18 cellular contexts compared by ENCODE assay signal in genomic region chr19:45046355-45046754, GRCh38. TPM values are rescaled to one million over a fixed set of nuclear protein-coding genes. Genes with fewer than 3 reads are reported as not detected.
DNase-seq lines count a peak whose midpoint lies in the region; ATAC-seq and TF ChIP-seq lines count a peak whose summit lies in the region.
"Had no signal": no experiment of that assay in that cellular context is flagged by ENCODE, and none has a peak within 500 bp of the region (broad histone marks: within the 10 kb centered on the region; RNA-seq: fewer than 3 reads in every experiment).

No MANE protein-coding gene starts in this region.

- no peak for TF ChIP-seq POLR2A in esophagus muscularis mucosa (IDR thresholded peaks at IDR 0.05; ENCODE audit: low read depth)

- TF ChIP-seq CTCF in natural killer cell (IDR thresholded peaks at IDR 0.05) (no peak), esophagus muscularis mucosa (IDR thresholded peaks at IDR 0.05) (no peak), HFFc6 (IDR thresholded peaks at IDR 0.05) (no peak)

- H3K4me3 ChIP-seq in esophagus muscularis mucosa, result no peak overlapping the region
- H3K4me3 ChIP-seq: SK-N-MC, skin epidermis had no signal

- peaks cover 38 to 66% (median 53%) of the 10 kb centered on the region in 4 donors for H3K36me3 ChIP-seq in esophagus muscularis mucosa

- WGBS in esophagus muscularis mucosa, result 89% methylated on average over 7 of the region's 7 CpGs

- no peaks in the 10 kb centered on the region for H3K9me3 Mint-ChIP-seq in natural killer cell treated with Interleukin-12 subunit alpha and Interleukin-12 subunit beta and Interleukin-15 and Interleukin-18, amount 100 ng/mL, for 72 hours
- no peaks in the 10 kb centered on the region for H3K9me3 Mint-ChIP-seq in natural killer cell
- no peaks in the 10 kb centered on the region for H3K9me3 Mint-ChIP-seq in activated naive CD8-positive, alpha-beta T cell treated with anti-CD3 and anti-CD28 coated beads, Interleukin-2, amount 10 ng/mL, durations not matched to agents 7 days and 5 days
- H3K9me3 Mint-ChIP-seq in memory B cell, result no peaks in the 10 kb centered on the region
- H3K9me3 Mint-ChIP-seq in HFFc6, result no peaks in the 10 kb centered on the region
- H3K9me3 Mint-ChIP-seq: activated T-helper 1 cell treated with anti-CD3 and anti-CD28 coated beads, Interleukin-12 subunit alpha, Interleukin-12 subunit beta, Interleukin-2, Interleukin-4 antibody, amounts not matched to agents 30 ng/mL and 10 ng/mL and 1 ng/mL, durations not matched to agents 14 hours and 24 hours and 36 hours; stimulated activated naive CD8-positive, alpha-beta T cell treated with anti-CD3 and anti-CD28 coated beads, Interleukin-15, Interleukin-2, amounts not matched to agents 100 ng/mL and 50 ng/mL, for 24 hours had no signal

- peaks cover 12% of the 10 kb centered on the region for H3K36me3 Mint-ChIP-seq in natural killer cell treated with Interleukin-12 subunit alpha and Interleukin-12 subunit beta and Interleukin-15 and Interleukin-18, amount 100 ng/mL, for 72 hours
- H3K36me3 Mint-ChIP-seq in natural killer cell (no peaks in the 10 kb centered on the region), memory B cell (peaks cover 24% of the 10 kb centered on the region), HFFc6 (ENCODE audit: low read depth) (peaks cover 17% of the 10 kb centered on the region)
- H3K36me3 Mint-ChIP-seq in activated naive CD8-positive, alpha-beta T cell treated with anti-CD3 and anti-CD28 coated beads, Interleukin-2, amount 10 ng/mL, durations not matched to agents 7 days and 5 days, result peaks cover 8% of the 10 kb centered on the region

- POLR2A ChIA-PET in activated naive CD8-positive, alpha-beta T cell treated with anti-CD3 and anti-CD28 coated beads, Interleukin-2, amount 10 ng/mL, durations not matched to agents 7 days and 5 days (lab: Charles Lee), result no interaction called here

- no peaks in the 10 kb centered on the region for H3K27me3 ChIP-seq in esophagus muscularis mucosa

- no peak overlapping the region for H3K4me3 Mint-ChIP-seq in natural killer cell treated with Interleukin-12 subunit alpha and Interleukin-12 subunit beta and Interleukin-15 and Interleukin-18, amount 100 ng/mL, for 72 hours
- H3K4me3 Mint-ChIP-seq in natural killer cell (no peak overlapping the region), memory B cell (peak overlapping the region; percentile 84), HFFc6 (no peak overlapping the region)
- H3K4me3 Mint-ChIP-seq in activated naive CD8-positive, alpha-beta T cell treated with anti-CD3 and anti-CD28 coated beads, Interleukin-2, amount 10 ng/mL, durations not matched to agents 7 days and 5 days, result peak overlapping the region; percentile 58
- H3K4me3 Mint-ChIP-seq: stimulated activated naive CD8-positive, alpha-beta T cell treated with anti-CD3 and anti-CD28 coated beads, Interleukin-15, Interleukin-2, amounts not matched to agents 100 ng/mL and 50 ng/mL, for 24 hours had no signal

- peaks cover 48 to 50% of the 10 kb centered on the region in 2 donors for H3K4me1 Mint-ChIP-seq in natural killer cell treated with Interleukin-12 subunit alpha and Interleukin-12 subunit beta and Interleukin-15 and Interleukin-18, amount 100 ng/mL, for 72 hours (ENCODE audit: low read depth in 2 of 2)
- H3K4me1 Mint-ChIP-seq in natural killer cell (peaks cover 44 to 51% of the 10 kb centered on the region in 2 donors), memory B cell (peaks cover 45% of the 10 kb centered on the region), HFFc6 (ENCODE audit: low read depth) (peaks cover 33% of the 10 kb centered on the region)
- H3K4me1 Mint-ChIP-seq in activated naive CD8-positive, alpha-beta T cell treated with anti-CD3 and anti-CD28 coated beads, Interleukin-2, amount 10 ng/mL, durations not matched to agents 7 days and 5 days, result peaks cover 33% of the 10 kb centered on the region

- no peak overlapping the region for H3K27ac ChIP-seq in esophagus muscularis mucosa (replicated peaks in 1 of 4)
- H3K27ac ChIP-seq: SK-N-MC had no signal

- H3K4me1 ChIP-seq in esophagus muscularis mucosa, result peaks cover 43 to 83% (median 72%) of the 10 kb centered on the region in 4 donors

- no peak for ATAC-seq in natural killer cell treated with Interleukin-12 subunit alpha and Interleukin-12 subunit beta and Interleukin-15 and Interleukin-18, amount 100 ng/mL, for 72 hours
- ATAC-seq in natural killer cell (no peak), memory B cell (ENCODE audit: low read depth) (no peak), HG03139 (IDR thresholded peaks at IDR 0.05; ENCODE audit: unreplicated experiment) (no peak), GM19395 (IDR thresholded peaks at IDR 0.05; ENCODE audit: unreplicated experiment) (no peak)
- no peak for ATAC-seq in activated naive CD8-positive, alpha-beta T cell treated with anti-CD3 and anti-CD28 coated beads, Interleukin-2, amount 10 ng/mL, durations not matched to agents 7 days and 5 days (ENCODE audit: low read depth)

- peak overlapping the region; percentile 66 to 82 for H3K27ac Mint-ChIP-seq in natural killer cell treated with Interleukin-12 subunit alpha and Interleukin-12 subunit beta and Interleukin-15 and Interleukin-18, amount 100 ng/mL, for 72 hours
- H3K27ac Mint-ChIP-seq in natural killer cell (peak overlapping the region in 1 of 2 donors; percentile 77), memory B cell (peak overlapping the region; percentile 92), HFFc6 (no peak overlapping the region)
- peak overlapping the region; percentile 62 for H3K27ac Mint-ChIP-seq in activated naive CD8-positive, alpha-beta T cell treated with anti-CD3 and anti-CD28 coated beads, Interleukin-2, amount 10 ng/mL, durations not matched to agents 7 days and 5 days

- no peaks in the 10 kb centered on the region for H3K27me3 Mint-ChIP-seq in natural killer cell treated with Interleukin-12 subunit alpha and Interleukin-12 subunit beta and Interleukin-15 and Interleukin-18, amount 100 ng/mL, for 72 hours
- H3K27me3 Mint-ChIP-seq in natural killer cell (ENCODE audit: low read depth in 2 of 2), result no peaks in the 10 kb centered on the region
- no peaks in the 10 kb centered on the region for H3K27me3 Mint-ChIP-seq in activated naive CD8-positive, alpha-beta T cell treated with anti-CD3 and anti-CD28 coated beads, Interleukin-2, amount 10 ng/mL, durations not matched to agents 7 days and 5 days
- H3K27me3 Mint-ChIP-seq in memory B cell, result no peaks in the 10 kb centered on the region
- H3K27me3 Mint-ChIP-seq in HFFc6 (ENCODE audit: insufficient read depth), result no peaks in the 10 kb centered on the region; the same call in 1 of the 2 replicates
- H3K27me3 Mint-ChIP-seq: stimulated activated naive CD8-positive, alpha-beta T cell treated with anti-CD3 and anti-CD28 coated beads, Interleukin-15, Interleukin-2, amounts not matched to agents 100 ng/mL and 50 ng/mL, for 24 hours had no signal

- no peak for TF ChIP-seq EP300 in esophagus muscularis mucosa (IDR thresholded peaks at IDR 0.05)

- H3K9me3 ChIP-seq in esophagus muscularis mucosa, result no peaks in the 10 kb centered on the region

- no peak for DNase-seq in natural killer cell treated with Interleukin-12 subunit alpha and Interleukin-12 subunit beta and Interleukin-15 and Interleukin-18, amount 100 ng/mL, for 72 hours (ENCODE audit: low spot score)
- DNase-seq in natural killer cell, result no peak
- no peak for DNase-seq in activated naive CD8-positive, alpha-beta T cell treated with anti-CD3 and anti-CD28 coated beads, Interleukin-2, amount 10 ng/mL, durations not matched to agents 7 days and 5 days
- no peak for DNase-seq in memory B cell (ENCODE audit: low spot score in 2 of 2)
- DNase-seq in esophagus muscularis mucosa (ENCODE audit: extremely low spot score), result no peak
- DNase-seq in HFFc6, result no peak
- DNase-seq: effector memory CD4-positive, alpha-beta T cell; foreskin fibroblast; HCEC 1CT; KG1; mesendoderm had no signal

- intact Hi-C loops in natural killer cell (cut with micrococcal nuclease) (no loop called here), esophagus muscularis mucosa (cut with DNase I) (no loop called here)

RNA-seq across cellular contexts. Expression of gene CLASRP, which starts 7.5 kb away (rescaled TPM):
- total RNA-seq in natural killer cell treated with Interleukin-12 subunit alpha and Interleukin-12 subunit beta and Interleukin-15 and Interleukin-18, amount 100 ng/mL, for 72 hours, result 100 to 1,000 TPM in 1 of 2 donors, 10 to 100 TPM in 1; 84.1 to 147 TPM
- total RNA-seq in natural killer cell, result 100 to 1,000 TPM; 142 to 160 (median 146) TPM
- 100 to 1,000 TPM; 128 to 129 TPM for total RNA-seq in activated naive CD8-positive, alpha-beta T cell treated with anti-CD3 and anti-CD28 coated beads, Interleukin-2, amount 10 ng/mL, durations not matched to agents 7 days and 5 days
- total RNA-seq in esophagus muscularis mucosa, result 10 to 100 TPM; 20.7 to 59.8 (median 32.9) TPM
- 10 to 100 TPM; 29.9 to 42.9 (median 37.3) TPM for total RNA-seq in HFFc6 (2021; fragmentation: NEBNext Ultra II Directional; extraction: Animal tissue kit (Norgen Biotek cat#: 25700))

RNA-seq across cellular contexts. Expression of gene ZNF296, which starts 29.9 kb away (rescaled TPM):
- 1 to 10 TPM; 5.0 to 5.5 TPM for total RNA-seq in natural killer cell treated with Interleukin-12 subunit alpha and Interleukin-12 subunit beta and Interleukin-15 and Interleukin-18, amount 100 ng/mL, for 72 hours
- total RNA-seq in natural killer cell, result 1 to 10 TPM; 5.1 to 8.0 (median 8.0) TPM
- 1 to 10 TPM; 4.8 TPM for total RNA-seq in activated naive CD8-positive, alpha-beta T cell treated with anti-CD3 and anti-CD28 coated beads, Interleukin-2, amount 10 ng/mL, durations not matched to agents 7 days and 5 days
- under 1 TPM in 2 of 4 donors, not detected in 2; 0.17 to 0.23 TPM for total RNA-seq in esophagus muscularis mucosa
- total RNA-seq in HFFc6 (2021; fragmentation: NEBNext Ultra II Directional; extraction: Animal tissue kit (Norgen Biotek cat#: 25700)), result under 1 TPM; 0.57 to 0.87 (median 0.65) TPM
- total RNA-seq: osteoblast had no signal

RNA-seq across cellular contexts. Expression of gene GEMIN7, which starts 32.7 kb away (rescaled TPM):
- total RNA-seq in natural killer cell treated with Interleukin-12 subunit alpha and Interleukin-12 subunit beta and Interleukin-15 and Interleukin-18, amount 100 ng/mL, for 72 hours, result 10 to 100 TPM; 59.0 TPM
- total RNA-seq in natural killer cell (10 to 100 TPM; 27.7 to 28.7 (median 27.9) TPM), esophagus muscularis mucosa (10 to 100 TPM; 12.3 to 19.1 (median 15.3) TPM)
- total RNA-seq in activated naive CD8-positive, alpha-beta T cell treated with anti-CD3 and anti-CD28 coated beads, Interleukin-2, amount 10 ng/mL, durations not matched to agents 7 days and 5 days, result 10 to 100 TPM; 24.8 to 26.2 TPM
- total RNA-seq in HFFc6 (2021; fragmentation: NEBNext Ultra II Directional; extraction: Animal tissue kit (Norgen Biotek cat#: 25700)), result 10 to 100 TPM; 34.3 to 43.4 (median 39.0) TPM

RNA-seq across cellular contexts. Expression of gene RELB, which starts 45.1 kb away (rescaled TPM):
- total RNA-seq in natural killer cell treated with Interleukin-12 subunit alpha and Interleukin-12 subunit beta and Interleukin-15 and Interleukin-18, amount 100 ng/mL, for 72 hours, result 10 to 100 TPM; 47.0 to 81.6 TPM
- total RNA-seq in natural killer cell (100 to 1,000 TPM in 2 of 3 donors, 10 to 100 TPM in 1; 92.4 to 119 (median 105) TPM), esophagus muscularis mucosa (10 to 100 TPM in 1 of 4 donors, 1 to 10 TPM in 3; 5.8 to 15.9 (median 7.5) TPM)
- total RNA-seq in activated naive CD8-positive, alpha-beta T cell treated with anti-CD3 and anti-CD28 coated beads, Interleukin-2, amount 10 ng/mL, durations not matched to agents 7 days and 5 days, result 10 to 100 TPM; 20.8 to 24.2 TPM
- 10 to 100 TPM in 2 of 6 experiments, 1 to 10 TPM in 4; 6.1 to 10.8 (median 9.4) TPM for total RNA-seq in HFFc6 (2021; fragmentation: NEBNext Ultra II Directional; extraction: Animal tissue kit (Norgen Biotek cat#: 25700))

RNA-seq across cellular contexts. Expression of gene PPP1R37, which starts 46.6 kb away (rescaled TPM):
- total RNA-seq in natural killer cell treated with Interleukin-12 subunit alpha and Interleukin-12 subunit beta and Interleukin-15 and Interleukin-18, amount 100 ng/mL, for 72 hours, result 10 to 100 TPM; 18.1 to 36.3 TPM
- total RNA-seq in natural killer cell (10 to 100 TPM; 23.8 to 29.3 (median 25.0) TPM), esophagus muscularis mucosa (10 to 100 TPM; 21.0 to 46.7 (median 28.3) TPM)
- 10 to 100 TPM; 29.5 to 31.9 TPM for total RNA-seq in activated naive CD8-positive, alpha-beta T cell treated with anti-CD3 and anti-CD28 coated beads, Interleukin-2, amount 10 ng/mL, durations not matched to agents 7 days and 5 days
- 10 to 100 TPM; 20.4 to 27.4 (median 21.6) TPM for total RNA-seq in HFFc6 (2021; fragmentation: NEBNext Ultra II Directional; extraction: Animal tissue kit (Norgen Biotek cat#: 25700))

Comparison
In these comparisons a context has a peak if more than half of its experiments do, and no peak if none do; other contexts are left out.
1. H3K4me3 Mint-ChIP-seq: peak in activated naive CD8-positive, alpha-beta T cell treated with anti-CD3 and anti-CD28 coated beads, Interleukin-2, amount 10 ng/mL, durations not matched to agents 7 days and 5 days (single experiment) and memory B cell (single experiment); none in natural killer cell treated with Interleukin-12 subunit alpha and Interleukin-12 subunit beta and Interleukin-15 and Interleukin-18, amount 100 ng/mL, for 72 hours (single experiment), natural killer cell (single experiment) and HFFc6 (single experiment).